Comparison of ENCODE assay signal across 11 cellular contexts in the genomic region with DNA sequence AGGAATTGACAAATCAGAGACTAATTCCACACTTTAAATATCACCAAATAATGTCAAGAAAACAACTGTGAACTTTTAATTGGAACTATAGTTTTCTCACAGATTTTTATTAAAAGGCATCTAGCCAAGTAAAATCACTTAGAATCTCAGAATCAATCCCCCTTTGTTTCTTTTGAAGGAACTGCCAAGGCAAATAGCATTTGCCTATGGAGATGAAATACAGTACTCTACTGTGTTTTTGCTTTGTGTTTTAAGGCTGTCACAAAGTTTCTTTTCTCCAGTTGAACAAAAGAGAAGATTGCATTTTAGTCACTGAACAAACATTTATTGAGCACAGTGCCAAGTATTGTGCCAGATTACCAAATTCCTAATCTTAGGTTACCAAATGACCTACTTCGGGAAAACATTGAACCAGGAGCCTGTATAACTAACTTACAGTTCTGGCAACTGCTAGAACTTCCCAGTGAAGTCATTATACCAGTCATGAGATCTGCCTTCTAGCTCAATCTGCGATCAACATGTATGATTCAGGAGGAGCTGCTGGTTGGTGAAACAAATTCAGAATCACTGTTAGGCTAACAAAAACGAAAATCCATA. TPM values are rescaled to one million over a fixed set of nuclear protein-coding genes. Genes with fewer than 3 reads are reported as not detected.
DNase-seq lines count a peak whose midpoint lies in the region; TF ChIP-seq lines count a peak whose summit lies in the region.
"Had no signal": no experiment of that assay in that cellular context is flagged by ENCODE, and none has a peak within 500 bp of the region (broad histone marks: within the 10 kb centered on the region; RNA-seq: fewer than 3 reads in every experiment).

No MANE protein-coding gene starts in this region.

- DNase-seq in GM03348 (ENCODE audit: low spot score) (peak; percentile 54), astrocyte of the hippocampus (ENCODE audit: low read depth, low spot score) (peak; percentile 65), foreskin fibroblast (peak; percentile 74 to 83), renal cortical epithelial cell (ENCODE audit: low read depth) (peak; percentile 59), NCI-H1105 treated with DMSO at 0.1 percent for 48 hours (lab: John Stamatoyannopoulos, UW) (no peak), retina (no peak), NCI-H446 treated with DMSO at 0.1 percent for 48 hours (lab: John Stamatoyannopoulos, UW) (no peak)
- no peak for DNase-seq in stimulated activated CD8-positive, alpha-beta memory T cell treated with anti-CD3 and anti-CD28 coated beads, Interleukin-4, amount 100 ng/mL, for 48 hours
- DNase-seq: NCI-H1694 treated with DMSO at 0.1 percent for 48 hours, WERI-Rb-1 had no signal

- TF ChIP-seq CTCF in foreskin fibroblast (IDR thresholded peaks at IDR 0.05; ENCODE audit: low read depth, low read length), result no peak

- H3K4me3 ChIP-seq in foreskin fibroblast (ENCODE audit: low read depth in 1 of 2, low read length in 2 of 2), result no peak overlapping the region
- H3K4me3 ChIP-seq: Peyer's patch had no signal

RNA-seq across cellular contexts. Expression of gene UBB, which starts 3.0 kb away (rescaled TPM):
- 1,144 and 1,352 TPM in 2 replicates for total RNA-seq in renal cortical epithelial cell

RNA-seq across cellular contexts. Expression of gene CENPV, which starts 24.6 kb away (rescaled TPM):
- total RNA-seq in renal cortical epithelial cell, result 2.6 and 19.3 TPM in 2 replicates

RNA-seq across cellular contexts. Expression of gene TRPV2, which starts 37.5 kb away (rescaled TPM):
- total RNA-seq in renal cortical epithelial cell, result 5.4 and 14.5 TPM in 2 replicates

Comparison
In these comparisons a context has a peak if more than half of its experiments do, and no peak if none do; other contexts are left out.
1. DNase-seq: peak in GM03348 (single experiment), astrocyte of the hippocampus (single experiment), foreskin fibroblast (2 of 2) and renal cortical epithelial cell (single experiment); none in NCI-H1105 treated with DMSO at 0.1 percent for 48 hours (single experiment), retina (single experiment), NCI-H446 treated with DMSO at 0.1 percent for 48 hours (single experiment) and stimulated activated CD8-positive, alpha-beta memory T cell treated with anti-CD3 and anti-CD28 coated beads, Interleukin-4, amount 100 ng/mL, for 48 hours (single experiment).